In genomic region chr3:157159762-157160651, GRCh38 we compare ENCODE assay signal across 1 cellular context.
TF ChIP-seq lines count a peak whose summit lies in the region.

Gene CCNL1 (minus strand): TSS chr3:157160147. CDS start chr3:157160094, 53 bp downstream.

TF ChIP-seq in HEK293, 187 proteins besides CTCF, POLR2A, EP300 and RAD21 (continued from another document and continues in another):
- peak; percentile 98 for TF ChIP-seq HIC1 (tag by site-specific recombination; IDR thresholded peaks at IDR 0.05)
- no peak for TF ChIP-seq OSR2 (tag by site-specific recombination; IDR thresholded peaks at IDR 0.05)
- TF ChIP-seq ZSCAN23 (tag by site-specific recombination; IDR thresholded peaks at IDR 0.05) = peak; percentile 71; the same call in 1 of the 2 replicates
- TF ChIP-seq ZNF596 (tag by site-specific recombination; IDR thresholded peaks at IDR 0.05) = no peak
- TF ChIP-seq IKZF3 (tag by site-specific recombination; IDR thresholded peaks at IDR 0.05) = peak; percentile 72
- peak; percentile 98 for TF ChIP-seq ATF2 (tag by site-specific recombination; IDR thresholded peaks at IDR 0.05; ENCODE audit: low read depth)
- peak; percentile 24; the same call in 1 of the 2 replicates for TF ChIP-seq ZNF488 (tag by site-specific recombination; IDR thresholded peaks at IDR 0.05)
- TF ChIP-seq ZBTB48 (tag by site-specific recombination; IDR thresholded peaks at IDR 0.05) = peak; percentile 73; the same call in 1 of the 2 replicates
- peak; percentile 73; the same call in 1 of the 2 replicates for TF ChIP-seq BCL11A (tag by site-specific recombination; IDR thresholded peaks at IDR 0.05; ENCODE audit: low read depth)
- no peak for TF ChIP-seq ZNF133 (tag by site-specific recombination; IDR thresholded peaks at IDR 0.05)
- TF ChIP-seq KLF8 (tag by site-specific recombination; IDR thresholded peaks at IDR 0.05) = peak; percentile 86
- no peak for TF ChIP-seq GLI2 (tag by site-specific recombination; IDR thresholded peaks at IDR 0.05; ENCODE audit: borderline replicate concordance, low read depth)
- TF ChIP-seq ZNF776 (tag by site-specific recombination; IDR thresholded peaks at IDR 0.05; ENCODE audit: borderline replicate concordance) = no peak
- TF ChIP-seq ZNF449 (tag by site-specific recombination; IDR thresholded peaks at IDR 0.05) = peak; percentile 72
- TF ChIP-seq SP3 (tag by site-specific recombination; IDR thresholded peaks at IDR 0.05) = peak; percentile 70
- peak; percentile 97 for TF ChIP-seq ZBTB21 (tag by site-specific recombination; IDR thresholded peaks at IDR 0.05)
- peak; percentile 96 for TF ChIP-seq KLF16 (tag by site-specific recombination; IDR thresholded peaks at IDR 0.05)
- TF ChIP-seq ZNF544 (tag by site-specific recombination; IDR thresholded peaks at IDR 0.05) = no peak
- TF ChIP-seq ZNF423 (tag by site-specific recombination; IDR thresholded peaks at IDR 0.05) = peak; percentile 57; the same call in 1 of the 2 replicates
- peak; percentile 29; the same call in 1 of the 2 replicates for TF ChIP-seq OVOL3 (tag by site-specific recombination; IDR thresholded peaks at IDR 0.05)
- TF ChIP-seq KLF9 (tag by site-specific recombination; IDR thresholded peaks at IDR 0.05; ENCODE audit: low read depth) = peak; percentile 91
- peak; percentile 65 for TF ChIP-seq ZNF280D (tag by site-specific recombination; IDR thresholded peaks at IDR 0.05)
- TF ChIP-seq PRDM1 (tag by site-specific recombination; IDR thresholded peaks at IDR 0.05) = 0 out of 2 replicates have a peak, but pooled peaks have one; percentile 35
- peak; percentile 99 for TF ChIP-seq ZSCAN30 (tag by site-specific recombination; IDR thresholded peaks at IDR 0.05)
- TF ChIP-seq ZNF341 (tag by site-specific recombination; IDR thresholded peaks at IDR 0.05; ENCODE audit: low read depth) = peak; percentile 45
- peak; percentile 94 for TF ChIP-seq ZBTB17 (tag by site-specific recombination; IDR thresholded peaks at IDR 0.05)
- peak; percentile 94 for TF ChIP-seq ZNF76 (tag by site-specific recombination; IDR thresholded peaks at IDR 0.05; ENCODE audit: borderline replicate concordance, low read depth)
- 0 out of 2 replicates have a peak, but pooled peaks have one; percentile 47 for TF ChIP-seq ZNF24 (tag by site-specific recombination; IDR thresholded peaks at IDR 0.05)
- TF ChIP-seq ZNF398 (tag by site-specific recombination; IDR thresholded peaks at IDR 0.05) = peak; percentile 37; the same call in 1 of the 2 replicates
- TF ChIP-seq GLIS2 (tag by site-specific recombination; IDR thresholded peaks at IDR 0.05) = peak; percentile 47; the same call in 1 of the 2 replicates
- TF ChIP-seq ZBTB44 (tag by site-specific recombination; IDR thresholded peaks at IDR 0.05) = peak; percentile 82; the same call in 1 of the 2 replicates
- no peak for TF ChIP-seq TCF7L2 (IDR thresholded peaks at IDR 0.05; ENCODE audit: borderline replicate concordance, low read depth, low read length)
- TF ChIP-seq ZNF558 (tag by site-specific recombination; IDR thresholded peaks at IDR 0.05) = peak; percentile 38; the same call in 1 of the 2 replicates
- peak; percentile 98 for TF ChIP-seq ZNF501 (tag by site-specific recombination; IDR thresholded peaks at IDR 0.05)
- TF ChIP-seq PRDM10 (tag by site-specific recombination; IDR thresholded peaks at IDR 0.05) = peak; percentile 85
- TF ChIP-seq ZNF561 (tag by site-specific recombination; IDR thresholded peaks at IDR 0.05; ENCODE audit: borderline replicate concordance) = peak; percentile 81
- peak; percentile 83 for TF ChIP-seq ZNF639 (tag by site-specific recombination; IDR thresholded peaks at IDR 0.05)
- TF ChIP-seq KLF17 (tag by site-specific recombination; IDR thresholded peaks at IDR 0.05) = peak; percentile 93; the same call in 1 of the 2 replicates
- TF ChIP-seq YY1 (tag by site-specific recombination; IDR thresholded peaks at IDR 0.05) = peak; percentile 78
- TF ChIP-seq ZNF629 (tag by site-specific recombination; IDR thresholded peaks at IDR 0.05) = peak; percentile 99
- TF ChIP-seq ZNF660 (tag by site-specific recombination; IDR thresholded peaks at IDR 0.05) = peak; percentile 97
- TF ChIP-seq ZNF2 (tag by site-specific recombination; IDR thresholded peaks at IDR 0.05) = peak; percentile 74; the same call in 1 of the 2 replicates
- no peak for TF ChIP-seq MYNN (tag by site-specific recombination; IDR thresholded peaks at IDR 0.05; ENCODE audit: borderline replicate concordance)
